Comparison of ENCODE assay signal across 25 cellular contexts in the genomic region with DNA sequence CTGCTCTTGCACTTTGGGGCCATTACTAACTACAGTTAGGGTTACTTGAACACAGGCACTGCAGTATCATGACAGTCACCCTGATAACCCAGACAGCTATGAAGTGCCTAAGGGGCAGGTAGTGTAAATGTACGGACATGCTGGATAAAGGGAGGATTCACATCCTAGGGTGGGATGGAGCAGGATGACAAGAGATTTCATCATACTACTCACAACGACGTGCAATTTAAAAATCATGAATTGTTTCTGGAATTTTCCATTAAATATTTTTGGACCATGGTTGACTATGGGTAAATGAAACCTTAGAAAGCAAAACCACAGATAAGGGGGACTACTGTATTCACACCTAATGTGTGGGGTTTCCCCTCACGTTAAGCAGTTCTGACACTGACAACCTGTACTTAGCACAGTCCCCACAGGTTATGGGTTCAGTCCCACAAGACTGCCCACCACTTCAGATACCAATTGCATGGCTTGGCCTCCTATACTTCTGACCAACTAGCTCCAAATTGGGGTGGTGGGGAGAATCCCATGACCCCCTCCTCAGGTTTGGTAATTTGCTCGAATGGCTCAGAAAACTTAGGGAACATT.
"Had no signal": no experiment of that assay in that cellular context is flagged by ENCODE, and none has a peak within 500 bp of the region (broad histone marks: within the 10 kb centered on the region; RNA-seq: fewer than 3 reads in every experiment).

No MANE protein-coding gene starts in this region.

- H3K4me1 ChIP-seq: colonic mucosa, esophagus squamous epithelium, gastrocnemius medialis, heart right ventricle, left lung, lower lobe of right lung had no signal

- H3K27ac ChIP-seq: colonic mucosa, epithelial cell of prostate, esophagus squamous epithelium, gastrocnemius medialis, heart right ventricle, left lung, lower lobe of right lung had no signal

- H3K27me3 ChIP-seq: colonic mucosa, esophagus squamous epithelium, gastrocnemius medialis, heart right ventricle, left lung had no signal

- FAIRE-seq: endometrium, islet of Langerhans, keratinocyte had no signal

- ATAC-seq: effector memory CD8-positive, alpha-beta T cell; esophagus mucosa; gastrocnemius medialis; heart right ventricle; left cardiac atrium; left lung; left ventricle myocardium superior; lower lobe of right lung; mucosa of descending colon had no signal

- H3K36me3 ChIP-seq: colonic mucosa, esophagus squamous epithelium, left lung, lower lobe of right lung had no signal

- H3K4me3 ChIP-seq: colonic mucosa, esophagus squamous epithelium, gastrocnemius medialis, heart right ventricle, left lung, lower lobe of right lung, mucosa of descending colon had no signal

- H3K9me3 ChIP-seq: colonic mucosa, esophagus squamous epithelium, gastrocnemius medialis, heart right ventricle, left lung, lower lobe of right lung, mucosa of descending colon had no signal

- DNase-seq: colonic mucosa; cortex of kidney; effector CD8-positive, alpha-beta T cell; effector memory CD8-positive, alpha-beta T cell; endodermal cell; erythroblast; esophagus squamous epithelium; foreskin fibroblast; foreskin melanocyte; gastrocnemius medialis; glutamatergic neuron; head of caudate nucleus; heart right ventricle; hippocampal formation; left cardiac atrium; left lung; left ventricle myocardium superior; lower lobe of right lung; mesenchymal stem cell; mucosa of descending colon had no signal
